Comparison of ENCODE assay signal across 8 cellular contexts in the genomic region with DNA sequence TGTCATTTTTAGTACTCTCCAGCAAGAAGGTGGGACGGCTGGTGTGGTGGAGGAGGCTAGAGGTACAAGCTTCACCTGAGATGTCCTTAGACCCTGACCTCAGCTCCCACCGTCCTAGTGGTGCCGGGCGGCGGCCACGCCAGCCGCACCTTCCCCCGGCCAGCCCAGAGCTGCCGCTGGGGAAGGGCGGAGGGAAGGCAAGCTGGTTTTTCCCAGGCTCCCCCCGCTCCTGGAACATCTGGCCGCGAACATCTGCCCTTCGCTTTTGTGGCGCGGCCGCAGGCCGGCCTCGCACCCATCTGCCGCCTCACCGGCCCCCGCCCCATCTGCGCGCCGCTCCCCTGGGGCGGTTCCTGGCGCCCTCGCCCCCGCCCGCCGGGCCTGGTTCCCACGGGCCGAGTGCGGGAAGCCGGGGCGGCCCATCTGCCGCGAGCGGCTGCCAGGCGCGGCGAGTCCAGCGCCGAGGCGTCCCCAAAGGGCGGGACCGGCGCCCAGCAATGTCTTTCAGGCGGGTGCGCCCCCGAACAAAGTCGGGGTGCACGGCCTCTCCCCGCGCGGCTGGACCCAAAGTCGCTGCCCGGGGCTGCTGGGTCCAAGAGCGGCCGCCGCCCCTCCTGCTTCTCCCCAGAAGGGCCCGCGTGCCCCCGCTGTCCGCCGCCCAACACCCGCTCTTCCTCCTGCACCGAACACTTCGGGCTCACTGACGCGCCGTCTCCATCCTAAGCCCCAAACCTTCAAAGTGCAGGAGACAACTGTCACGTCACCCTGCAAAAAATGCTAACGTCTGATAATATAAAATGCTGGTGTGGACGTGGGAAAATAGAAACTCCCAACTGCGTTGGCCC. TPM values are rescaled to one million over a fixed set of nuclear protein-coding genes. Genes with fewer than 3 reads are reported as not detected.
DNase-seq lines count a peak whose midpoint lies in the region; ATAC-seq and TF ChIP-seq lines count a peak whose summit lies in the region.

No MANE protein-coding gene starts in this region.

- WGBS in GM23248 (ENCODE audit: low coverage in 1 of 2, low lambda C conversion rate in 2 of 2, missing lambda C conversion rate in 2 of 2), 2 experiments, result 2 to 4% methylated on average over 45 to 60 of the region's 76 CpGs

- H3K9me3 Mint-ChIP-seq in activated naive CD4-positive, alpha-beta T cell treated with anti-CD3 and anti-CD28 coated beads, Interleukin-2, amount 50 U/mL, for 72 hours, result no peaks in the 10 kb centered on the region

- no peaks in the 10 kb centered on the region for H3K36me3 ChIP-seq in GM23248 (ENCODE audit: low read depth)

- no peaks in the 10 kb centered on the region for H4K20me1 ChIP-seq in GM23248 (ENCODE audit: insufficient read depth)

- POLR2A ChIA-PET in AG04449 (lab: Yijun Ruan, JAX), result interaction anchor here (0.9 to 1.6 kb wide), 4 partner anchors 8 to 19 kb away, joined by 3 to 5 read pairs (median 5); no protein-coding TSS in a partner anchor

- H3K27me3 ChIP-seq in GM23248 (replicated peaks; ENCODE audit: insufficient read depth), result no peaks in the 10 kb centered on the region

- CTCF ChIA-PET in AG04449 (lab: Yijun Ruan, JAX), result interaction anchor here (0.7 to 6.0 kb wide), 8 partner anchors 8 to 74 kb away, joined by 3 to 47 read pairs (median 5); no protein-coding TSS in a partner anchor

- peak overlapping the region; percentile 55 for H3K4me3 ChIP-seq in AG04449 (ENCODE audit: low read depth, low read length)
- H3K4me3 ChIP-seq in GM23248, result peak overlapping the region; percentile 63
- peak overlapping the region; percentile 46 for H3K4me3 ChIP-seq in skeletal muscle cell (ENCODE audit: low read depth, low read length)

- peak; percentile 51 to 77 for ATAC-seq in activated naive CD4-positive, alpha-beta T cell treated with anti-CD3 and anti-CD28 coated beads, Interleukin-2, amount 50 U/mL, for 72 hours
- ATAC-seq in left ventricle myocardium superior, result peak; percentile 94
- no peak for ATAC-seq in HG03039 (IDR thresholded peaks at IDR 0.05; ENCODE audit: unreplicated experiment)
- no peak for ATAC-seq in GM18909 (IDR thresholded peaks at IDR 0.05; ENCODE audit: poor library complexity, unreplicated experiment)
- no peak for ATAC-seq in GM19328 (IDR thresholded peaks at IDR 0.05; ENCODE audit: unreplicated experiment)

- DNase-seq in AG04449 (ENCODE audit: low read depth, low spot score), result no peak
- peak; percentile 92 for DNase-seq in GM23248
- DNase-seq in activated naive CD4-positive, alpha-beta T cell treated with anti-CD3 and anti-CD28 coated beads, Interleukin-2, amount 50 U/mL, for 72 hours (ENCODE audit: low spot score in 2 of 2), result no peak
- DNase-seq in left ventricle myocardium superior, result peak; percentile 78
- no peak for DNase-seq in skeletal muscle cell (ENCODE audit: low read depth)

- H3K9me2 ChIP-seq in GM23248 (ENCODE audit: insufficient read depth), result no peaks in the 10 kb centered on the region

- TF ChIP-seq CTCF in AG04449 (IDR thresholded peaks at IDR 0.05; ENCODE audit: insufficient read depth, low read length, missing control alignments), result no peak

- in situ Hi-C loops in GM23248 (cut with MboI), result no loop called here

- H3K27ac ChIP-seq in GM23248, result peak overlapping the region; percentile 89

- H3K4me2 ChIP-seq in GM23248 (ENCODE audit: unreplicated experiment), result peak overlapping the region; percentile 75

- H3K27ac Mint-ChIP-seq in activated naive CD4-positive, alpha-beta T cell treated with anti-CD3 and anti-CD28 coated beads, Interleukin-2, amount 50 U/mL, for 72 hours, result no peak overlapping the region

- H3K36me3 Mint-ChIP-seq in activated naive CD4-positive, alpha-beta T cell treated with anti-CD3 and anti-CD28 coated beads, Interleukin-2, amount 50 U/mL, for 72 hours, result peaks cover 0 to 9% of the 10 kb centered on the region in 2 donors

- H2AFZ ChIP-seq in GM23248, result peak overlapping the region; percentile 9; the same call in 1 of the 2 replicates

- no peaks in the 10 kb centered on the region for H3K9me3 ChIP-seq in GM23248 (ENCODE audit: low read depth)

- peaks cover 29% of the 10 kb centered on the region for H3F3A ChIP-seq in GM23248 (ENCODE audit: insufficient read depth)

- peaks cover 21% of the 10 kb centered on the region for H3K4me1 ChIP-seq in GM23248 (ENCODE audit: insufficient read depth)

- H3K79me2 ChIP-seq in GM23248 (ENCODE audit: insufficient read depth), result no peaks in the 10 kb centered on the region

- intact Hi-C loops in left ventricle myocardium superior (cut with micrococcal nuclease), result no loop called here

- peak overlapping the region; percentile 92 for H3K9ac ChIP-seq in GM23248

RNA-seq across cellular contexts. Expression of a gene that starts 17.3 kb away (rescaled TPM):
- 583 and 780 TPM in 2 replicates for total RNA-seq in GM23248 (2014; rRNA removed; shearing (Covaris generic))
- 248 TPM in 2 replicates for polyA plus RNA-seq in GM23248 (2016; fragmentation: Nextera tagmentation; extraction: Ambion mirVana)
- 10 to 100 TPM in 1 of 2 donors, 1 to 10 TPM in 1; 1.4 to 19.4 TPM for total RNA-seq in activated naive CD4-positive, alpha-beta T cell treated with anti-CD3 and anti-CD28 coated beads, Interleukin-2, amount 50 U/mL, for 72 hours
- total RNA-seq in left ventricle myocardium superior, result 99.2 TPM

RNA-seq across cellular contexts. Expression of a gene that starts 49.9 kb away (rescaled TPM):
- total RNA-seq in GM23248 (2014; rRNA removed; shearing (Covaris generic)), result not detected in 2 replicates
- polyA plus RNA-seq in GM23248 (2016; fragmentation: Nextera tagmentation; extraction: Ambion mirVana), result not detected in 2 replicates
- total RNA-seq in activated naive CD4-positive, alpha-beta T cell treated with anti-CD3 and anti-CD28 coated beads, Interleukin-2, amount 50 U/mL, for 72 hours, result not detected
- total RNA-seq in left ventricle myocardium superior, result 10.1 TPM

Comparison
In these comparisons a context has a peak if more than half of its experiments do, and no peak if none do; other contexts are left out.
1. DNase-seq: peak in GM23248 (single experiment) and left ventricle myocardium superior (single experiment); none in AG04449 (single experiment), activated naive CD4-positive, alpha-beta T cell treated with anti-CD3 and anti-CD28 coated beads, Interleukin-2, amount 50 U/mL, for 72 hours (0 of 2) and skeletal muscle cell (single experiment).
2. ATAC-seq: peak in activated naive CD4-positive, alpha-beta T cell treated with anti-CD3 and anti-CD28 coated beads, Interleukin-2, amount 50 U/mL, for 72 hours (2 of 2) and left ventricle myocardium superior (single experiment); none in HG03039 (single experiment), GM18909 (single experiment) and GM19328 (single experiment).
3. RNA of a gene that starts 49.9 kb away (total RNA-seq): 10.1 TPM in left ventricle myocardium superior (single experiment); not detected in GM23248 and not detected in activated naive CD4-positive, alpha-beta T cell treated with anti-CD3 and anti-CD28 coated beads, Interleukin-2, amount 50 U/mL, for 72 hours; every median in the first group is over 10 times any median in the second.
4. Peak in every context shown above with its lines, with median percentiles within 50 percentile points of each other: H3K4me3 ChIP-seq.